Comparison of ENCODE assay signal across 17 cellular contexts in genomic region chr12:92938623-92939022, GRCh38. TPM values are rescaled to one million over a fixed set of nuclear protein-coding genes. Genes with fewer than 3 reads are reported as not detected.
A peak's percentile ranks its signal among the peaks of the same experiment; 100 is the strongest.
DNase-seq lines count a peak whose midpoint lies in the region; ATAC-seq and TF ChIP-seq lines count a peak whose summit lies in the region.
"Had no signal": no experiment of that assay in that cellular context is flagged by ENCODE, and none has a peak within 500 bp of the region (broad histone marks: within the 10 kb centered on the region; RNA-seq: fewer than 3 reads in every experiment).

No MANE protein-coding gene starts in this region.

- no peak overlapping the region for H2BK5ac ChIP-seq in trophoblast cell (ENCODE audit: low read depth, low read length, poor library complexity)

- H3K9me3 ChIP-seq in mammary epithelial cell (replicated peaks; ENCODE audit: insufficient read depth, low read length) (no peaks in the 10 kb centered on the region), trophoblast cell (ENCODE audit: insufficient read depth, low read depth, low read length) (no peaks in the 10 kb centered on the region), PC-9 (ENCODE audit: insufficient read depth, low read depth) (no peaks in the 10 kb centered on the region; the same call in 1 of the 2 replicates), aorta (ENCODE audit: control insufficient read depth, low read length) (no peaks in the 10 kb centered on the region)
- H3K9me3 ChIP-seq: A549, Caco-2 had no signal

- in situ Hi-C loops in mammary epithelial cell (cut with MboI; ENCODE audit: low sequenced_read_pairs in 2 of 2), result no loop called here

- H4K8ac ChIP-seq in trophoblast cell (ENCODE audit: low read depth, low read length), result no peak overlapping the region

- H4K20me1 ChIP-seq in mammary epithelial cell (ENCODE audit: insufficient read depth, low read length) (no peaks in the 10 kb centered on the region), PC-9 (ENCODE audit: insufficient read depth) (no peaks in the 10 kb centered on the region)

- no peaks in the 10 kb centered on the region for H3K79me2 ChIP-seq in mammary epithelial cell (ENCODE audit: insufficient read depth, low read length)
- no peaks in the 10 kb centered on the region for H3K79me2 ChIP-seq in trophoblast cell (ENCODE audit: control insufficient read depth, insufficient read depth, low read length, poor library complexity)
- no peaks in the 10 kb centered on the region for H3K79me2 ChIP-seq in PC-9 (ENCODE audit: low read depth)

- H3K18ac ChIP-seq in trophoblast cell (ENCODE audit: low read length), result no peak overlapping the region

- H3K4me1 Mint-ChIP-seq in activated T-cell treated with anti-CD3 and anti-CD28 coated beads, Interleukin-2, amount 50 U/mL, for 72 hours (ENCODE audit: low read depth), result no peaks in the 10 kb centered on the region
- H3K4me1 Mint-ChIP-seq in activated T-cell treated with anti-CD3 and anti-CD28 coated beads, Interleukin-2, amount 50 U/mL, for 4 hours (ENCODE audit: low read depth), result no peaks in the 10 kb centered on the region

- BruUV-seq in mammary epithelial cell (replicated peaks; lab: Mats Ljungman, UMichigan), result no TSS peak
- no TSS peak for BruUV-seq in PC-9 (replicated peaks; lab: Mats Ljungman, UMichigan)

- H3K14ac ChIP-seq in trophoblast cell (ENCODE audit: low read length), result no peak overlapping the region

- H3K4me2 ChIP-seq in mammary epithelial cell (ENCODE audit: insufficient read depth, low read depth, low read length), result peak overlapping the region; percentile 38
- H3K4me2 ChIP-seq in trophoblast cell (ENCODE audit: low read length), result no peak overlapping the region
- no peak overlapping the region for H3K4me2 ChIP-seq in PC-9
- H3K4me2 ChIP-seq: A549 had no signal

- no peak overlapping the region for H2BK120ac ChIP-seq in trophoblast cell (ENCODE audit: insufficient read depth, low read length, poor library complexity)

- no peak overlapping the region for H4K91ac ChIP-seq in trophoblast cell (ENCODE audit: low read depth, low read length)

- no peak overlapping the region for H3K23ac ChIP-seq in trophoblast cell (ENCODE audit: low read length)

- no peaks in the 10 kb centered on the region for H3K27me3 ChIP-seq in mammary epithelial cell (ENCODE audit: insufficient read depth, low read length)
- H3K27me3 ChIP-seq in trophoblast cell (ENCODE audit: insufficient read depth, low read length), result no peaks in the 10 kb centered on the region
- H3K27me3 ChIP-seq in PC-9 (ENCODE audit: insufficient read depth, low read depth), result no peaks in the 10 kb centered on the region
- H3K27me3 ChIP-seq in aorta (ENCODE audit: control insufficient read depth in 1 of 2, insufficient read depth in 2 of 2, low read length in 1 of 2), result no peaks in the 10 kb centered on the region

- no peaks in the 10 kb centered on the region for H3K36me3 Mint-ChIP-seq in activated T-cell treated with anti-CD3 and anti-CD28 coated beads, Interleukin-2, amount 50 U/mL, for 72 hours (ENCODE audit: insufficient read depth in 2 of 2)
- no peaks in the 10 kb centered on the region for H3K36me3 Mint-ChIP-seq in activated T-cell treated with anti-CD3 and anti-CD28 coated beads, Interleukin-2, amount 50 U/mL, for 4 hours (ENCODE audit: insufficient read depth)

- peaks cover 0 to 3% of the 10 kb centered on the region in 2 donors for H3K9me3 Mint-ChIP-seq in activated T-cell treated with anti-CD3 and anti-CD28 coated beads, Interleukin-2, amount 50 U/mL, for 72 hours
- no peaks in the 10 kb centered on the region for H3K9me3 Mint-ChIP-seq in activated T-cell treated with anti-CD3 and anti-CD28 coated beads, Interleukin-2, amount 50 U/mL, for 4 hours
- H3K9me3 Mint-ChIP-seq: CD4-positive, alpha-beta T cell had no signal

- no peak for DNase-seq in activated T-cell treated with anti-CD3 and anti-CD28 coated beads, Interleukin-2, amount 50 U/mL, for 72 hours
- no peak for DNase-seq in activated T-cell treated with anti-CD3 and anti-CD28 coated beads, Interleukin-2, amount 50 U/mL, for 4 hours
- DNase-seq in mammary epithelial cell (peak; percentile 98), trophoblast cell (peak; percentile 42 to 58), PC-9 (no peak), aorta (no peak)
- DNase-seq: AML-193; Caco-2; CD4-positive, alpha-beta T cell; GOT3; H7 had no signal

- H3F3A ChIP-seq in PC-9 (ENCODE audit: insufficient read depth, low read depth), result no peaks in the 10 kb centered on the region

- H2BK12ac ChIP-seq in trophoblast cell (ENCODE audit: low read length), result no peak overlapping the region

- POLR2A ChIA-PET in PC-9 (lab: Charles Lee; ENCODE audit: unreplicated experiment), result no interaction called here

- CTCF ChIA-PET in mammary epithelial cell (lab: Charles Lee; ENCODE audit: low non-redundant PET), result no interaction called here
- CTCF ChIA-PET in PC-9 (lab: Charles Lee), result no interaction called here

- H3K27ac ChIP-seq in mammary epithelial cell (ENCODE audit: insufficient read depth, low read depth, low read length), result peak overlapping the region; percentile 93
- peak overlapping the region; percentile 34 for H3K27ac ChIP-seq in trophoblast cell (ENCODE audit: low read depth, low read length)
- no peak overlapping the region for H3K27ac ChIP-seq in PC-9
- H3K27ac ChIP-seq in aorta (ENCODE audit: low read depth in 1 of 2, low read length in 2 of 2), result no peak overlapping the region
- H3K27ac ChIP-seq: 22Rv1, A549, C4-2B had no signal

- H3K36me3 ChIP-seq in mammary epithelial cell (ENCODE audit: insufficient read depth, low read length), result no peaks in the 10 kb centered on the region
- H3K36me3 ChIP-seq in trophoblast cell (ENCODE audit: control insufficient read depth in 1 of 2, insufficient read depth in 2 of 2, low read length in 2 of 2), result no peaks in the 10 kb centered on the region
- H3K36me3 ChIP-seq in PC-9 (ENCODE audit: low read depth), result no peaks in the 10 kb centered on the region
- H3K36me3 ChIP-seq in aorta (ENCODE audit: control insufficient read depth in 1 of 2, insufficient read depth in 2 of 2, low read length in 1 of 2), result no peaks in the 10 kb centered on the region

- peak overlapping the region; percentile 42 for H2AFZ ChIP-seq in mammary epithelial cell (ENCODE audit: low read depth, low read length)
- H2AFZ ChIP-seq in trophoblast cell (ENCODE audit: insufficient read depth, low read length, poor library complexity), result no peak overlapping the region
- H2AFZ ChIP-seq in PC-9, result no peak overlapping the region

- peak overlapping the region; percentile 11 for H3K9ac ChIP-seq in mammary epithelial cell (ENCODE audit: insufficient read depth, low read length)
- H3K9ac ChIP-seq in trophoblast cell (ENCODE audit: low read length), result no peak overlapping the region

- H3K9me2 ChIP-seq in PC-9 (ENCODE audit: insufficient read depth), result no peaks in the 10 kb centered on the region

- H3K27me3 Mint-ChIP-seq in activated T-cell treated with anti-CD3 and anti-CD28 coated beads, Interleukin-2, amount 50 U/mL, for 72 hours (ENCODE audit: low read depth), result no peaks in the 10 kb centered on the region
- peaks cover 3% of the 10 kb centered on the region for H3K27me3 Mint-ChIP-seq in activated T-cell treated with anti-CD3 and anti-CD28 coated beads, Interleukin-2, amount 50 U/mL, for 4 hours (ENCODE audit: low read depth)
- H3K27me3 Mint-ChIP-seq: CD4-positive, alpha-beta T cell had no signal

- no peak overlapping the region for H3K4ac ChIP-seq in trophoblast cell (ENCODE audit: low read depth, low read length)

- no peak overlapping the region for H2AK5ac ChIP-seq in trophoblast cell (ENCODE audit: low read length)

- WGBS in mammary epithelial cell (ENCODE audit: low coverage, missing lambda C conversion rate), result 0% methylated on average over 4 of the region's 4 CpGs
- WGBS in trophoblast cell (ENCODE audit: extremely low coverage, insufficient coverage, insufficient read length), result no CpG with 5 or more reads among the region's 4 CpGs
- WGBS in aorta, 2 donors, result 92 to 94% methylated on average over 4 of the region's 4 CpGs

- H3K4me3 Mint-ChIP-seq in activated T-cell treated with anti-CD3 and anti-CD28 coated beads, Interleukin-2, amount 50 U/mL, for 72 hours, result no peak overlapping the region
- no peak overlapping the region for H3K4me3 Mint-ChIP-seq in activated T-cell treated with anti-CD3 and anti-CD28 coated beads, Interleukin-2, amount 50 U/mL, for 4 hours
- H3K4me3 Mint-ChIP-seq: CD4-positive, alpha-beta T cell had no signal

- intact Hi-C loops in mammary epithelial cell (cut with micrococcal nuclease), result loop anchor here (1.0 to 10.0 kb wide), 3 partner anchors 9 to 186 kb away; partner anchors contain the start of gene EEA1
- intact Hi-C loops in PC-9 (cut with micrococcal nuclease; ENCODE audit: unreplicated experiment), result no loop called here
- intact Hi-C loops in aorta (cut with DNase I), result no loop called here

- H3K4me3 ChIP-seq in mammary epithelial cell (replicated peaks in 1 of 3; ENCODE audit: insufficient read depth in 1 of 3, low read depth in 2 of 3, low read length in 3 of 3) (no peak overlapping the region), trophoblast cell (ENCODE audit: low read depth, low read length) (no peak overlapping the region), PC-9 (no peak overlapping the region), aorta (ENCODE audit: low read length in 2 of 2) (no peak overlapping the region)
- H3K4me3 ChIP-seq: A549 had no signal

- peak overlapping the region; percentile 39 for H3K27ac Mint-ChIP-seq in activated T-cell treated with anti-CD3 and anti-CD28 coated beads, Interleukin-2, amount 50 U/mL, for 72 hours
- H3K27ac Mint-ChIP-seq: CD4-positive, alpha-beta T cell had no signal

- H3K4me1 ChIP-seq in mammary epithelial cell (ENCODE audit: insufficient read depth, low read length) (peaks cover 32% of the 10 kb centered on the region), trophoblast cell (ENCODE audit: control insufficient read depth in 1 of 2, insufficient read depth in 2 of 2, low read length in 2 of 2) (peaks cover 0 to 3% of the 10 kb centered on the region in 2 experiments), PC-9 (replicated peaks; ENCODE audit: insufficient read depth) (no peaks in the 10 kb centered on the region), aorta (ENCODE audit: control insufficient read depth in 1 of 2, insufficient read depth in 2 of 2, low read length in 2 of 2) (no peaks in the 10 kb centered on the region)
- H3K4me1 ChIP-seq: A549 had no signal

- dilution Hi-C loops in mammary epithelial cell (cut with HindIII; ENCODE audit: low sequenced_read_pairs), result no loop called here

- H3K79me1 ChIP-seq in trophoblast cell (ENCODE audit: low read length), result no peaks in the 10 kb centered on the region

- TF ChIP-seq CTCF in mammary epithelial cell (conservative IDR thresholded peaks at IDR 0.05 in 1 of 2, IDR thresholded peaks at IDR 0.05 in 1 of 2; ENCODE audit: extremely low read depth in 1 of 2, insufficient read depth in 1 of 2, low read depth in 1 of 2, low read length in 2 of 2) (no peak), PC-9 (conservative IDR thresholded peaks at IDR 0.05) (no peak)

- no peak for ATAC-seq in activated T-cell treated with anti-CD3 and anti-CD28 coated beads, Interleukin-2, amount 50 U/mL, for 72 hours (replicated peaks in 1 of 2)
- ATAC-seq in activated T-cell treated with anti-CD3 and anti-CD28 coated beads, Interleukin-2, amount 50 U/mL, for 4 hours, result no peak
- ATAC-seq in esophagus mucosa (peak; percentile 80), GM18907 (IDR thresholded peaks at IDR 0.05; ENCODE audit: unreplicated experiment) (no peak), aorta (ENCODE audit: low FRiP score) (no peak)
- ATAC-seq: A549, HCT116 had no signal

- H4K12ac ChIP-seq in trophoblast cell (ENCODE audit: low read depth, low read length), result no peak overlapping the region

RNA-seq across cellular contexts. Expression of gene EEA1, which starts 9.5 kb away (rescaled TPM):
- total RNA-seq in activated T-cell treated with anti-CD3 and anti-CD28 coated beads, Interleukin-2, amount 50 U/mL, for 72 hours, result 10 to 100 TPM; 17.6 to 20.1 TPM
- total RNA-seq in activated T-cell treated with anti-CD3 and anti-CD28 coated beads, Interleukin-2, amount 50 U/mL, for 4 hours, result 10 to 100 TPM; 20.1 to 25.7 (median 23.6) TPM
- total RNA-seq in mammary epithelial cell, result 10 to 100 TPM; 17.2 to 45.2 TPM
- polyA plus RNA-seq in mammary epithelial cell, result 5.8 TPM
- 43.6 TPM for polyA minus RNA-seq in mammary epithelial cell
- total RNA-seq in esophagus mucosa, result 35.1 TPM
- 24.8 and 27.6 TPM in 2 replicates for polyA plus RNA-seq in trophoblast cell (2013)
- total RNA-seq in PC-9 (2021), result 10.1 and 15.7 TPM in 2 replicates
- total RNA-seq in aorta, result 10 to 100 TPM; 43.5 to 56.7 TPM
- 1 to 10 TPM; 5.3 to 5.7 TPM for polyA plus RNA-seq in aorta

Comparison
In these comparisons a context has a peak if more than half of its experiments do, and no peak if none do; other contexts are left out.
1. DNase-seq: peak in mammary epithelial cell (single experiment) and trophoblast cell (2 of 2); none in activated T-cell treated with anti-CD3 and anti-CD28 coated beads, Interleukin-2, amount 50 U/mL, for 72 hours (0 of 2), activated T-cell treated with anti-CD3 and anti-CD28 coated beads, Interleukin-2, amount 50 U/mL, for 4 hours (single experiment), PC-9 (0 of 2) and aorta (0 of 2).
2. H3K27ac ChIP-seq: peak in mammary epithelial cell (single experiment) and trophoblast cell (single experiment); none in PC-9 (single experiment) and aorta (0 of 2).